ENCODE assay signal across 36 cellular contexts in genomic region chr4:163273922-163274321, GRCh38. TPM values are rescaled to one million over a fixed set of nuclear protein-coding genes. Genes with fewer than 3 reads are reported as not detected.
"Had no signal": no experiment of that assay in that cellular context is flagged by ENCODE, and none has a peak within 500 bp of the region (broad histone marks: within the 10 kb centered on the region; RNA-seq: fewer than 3 reads in every experiment).

No MANE protein-coding gene starts in this region.

- H3K27ac Mint-ChIP-seq: activated CD4-positive, alpha-beta memory T cell treated with anti-CD3 and anti-CD28 coated beads, Interleukin-2, amount 10 ng/mL, durations not matched to agents 7 days and 5 days; activated CD4-positive, alpha-beta T cell treated with anti-CD3 and anti-CD28 coated beads for 36 hours; activated CD4-positive, alpha-beta T cell treated with anti-CD3 and anti-CD28 coated beads, Interleukin-2, amount 10 ng/mL, durations not matched to agents 7 days and 5 days; activated CD8-positive, alpha-beta memory T cell treated with anti-CD3 and anti-CD28 coated beads, Interleukin-2, amount 10 ng/mL, durations not matched to agents 7 days and 5 days; activated CD8-positive, alpha-beta T cell treated with anti-CD3 and anti-CD28 coated beads, Interleukin-2, amount 10 ng/mL, durations not matched to agents 7 days and 5 days; activated naive CD4-positive, alpha-beta T cell treated with anti-CD3 and anti-CD28 coated beads for 36 hours; activated naive CD4-positive, alpha-beta T cell treated with anti-CD3 and anti-CD28 coated beads, Interleukin-2, amount 50 U/mL, for 72 hours; activated naive CD8-positive, alpha-beta T cell treated with anti-CD3 and anti-CD28 coated beads for 36 hours; activated T-cell treated with anti-CD3 and anti-CD28 coated beads, Interleukin-2, amount 50 U/mL, for 24 hours; activated T-helper 17 cell treated with anti-CD3 and anti-CD28 coated beads, Interleukin-2, amount 50 U/mL, for 72 hours; T-helper 1 cell treated with Interleukin-12 subunit alpha and Interleukin-12 subunit beta and Interleukin-4 antibody, amounts not matched to agents 30 μg/mL and 1 μg/mL, for 36 hours; T-helper 2 cell treated with Interferon-gamma antibody and Interleukin-4, amounts not matched to agents 5 μg/mL and 100 μg/mL, for 36 hours had no signal

- ATAC-seq: activated CD4-positive, alpha-beta T cell treated with anti-CD3 and anti-CD28 coated beads for 36 hours; activated CD4-positive, CD25-positive, alpha-beta regulatory T cell treated with anti-CD3 and anti-CD28 coated beads, Interleukin-2, amount 50 U/mL, for 24 hours; activated CD8-positive, alpha-beta memory T cell treated with anti-CD3 and anti-CD28 coated beads, Interleukin-2, amount 10 ng/mL, durations not matched to agents 7 days and 5 days; activated CD8-positive, alpha-beta T cell treated with anti-CD3 and anti-CD28 coated beads, Interleukin-2, amount 10 ng/mL, durations not matched to agents 7 days and 5 days; activated naive CD4-positive, alpha-beta T cell treated with anti-CD3 and anti-CD28 coated beads, Interleukin-2, amount 50 U/mL, for 72 hours; activated T-helper 17 cell treated with anti-CD3 and anti-CD28 coated beads, Interleukin-2, amount 50 U/mL, for 72 hours; body of pancreas had no signal

- H3K27me3 ChIP-seq: adrenal gland, body of pancreas, brain microvascular endothelial cell, breast epithelium had no signal

- DNase-seq: activated CD4-positive, alpha-beta memory T cell treated with anti-CD3 and anti-CD28 coated beads, Interleukin-2, amount 10 ng/mL, durations not matched to agents 7 days and 5 days; activated CD4-positive, alpha-beta T cell treated with anti-CD3 and anti-CD28 coated beads for 1 hour; activated CD4-positive, alpha-beta T cell treated with anti-CD3 and anti-CD28 coated beads for 36 hours; activated CD4-positive, alpha-beta T cell treated with anti-CD3 and anti-CD28 coated beads for 48 hours; activated CD4-positive, alpha-beta T cell treated with anti-CD3 and anti-CD28 coated beads, Interleukin-2, amount 10 ng/mL, durations not matched to agents 7 days and 5 days; activated CD4-positive, alpha-beta T cell treated with anti-CD3 and anti-CD28 coated beads, Interleukin-2, amount 50 U/mL, for 48 hours; activated CD4-positive, CD25-positive, alpha-beta regulatory T cell; activated CD8-positive, alpha-beta memory T cell treated with anti-CD3 and anti-CD28 coated beads for 24 hours; activated CD8-positive, alpha-beta memory T cell treated with anti-CD3 and anti-CD28 coated beads, Interleukin-2, amount 10 ng/mL, durations not matched to agents 7 days and 5 days; activated CD8-positive, alpha-beta memory T cell treated with anti-CD3 and anti-CD28 coated beads, Interleukin-2, amount 50 U/mL, for 48 hours; activated CD8-positive, alpha-beta T cell treated with anti-CD3 and anti-CD28 coated beads, Interleukin-2, amount 10 ng/mL, durations not matched to agents 7 days and 5 days; activated effector memory CD4-positive, alpha-beta T cell treated with anti-CD3 and anti-CD28 coated beads, Interleukin-2, amount 50 U/mL, for 16 hours; activated gamma-delta T cell treated with Interleukin-2 at 50 U/mL for 16 hours; activated naive CD4-positive, alpha-beta T cell; activated naive CD4-positive, alpha-beta T cell treated with anti-CD3 and anti-CD28 coated beads for 36 hours; activated naive CD4-positive, alpha-beta T cell treated with anti-CD3 and anti-CD28 coated beads, Interleukin-2, amount 50 U/mL, for 16 hours; activated naive CD8-positive, alpha-beta T cell treated with anti-CD3 and anti-CD28 coated beads for 36 hours; activated T-cell treated with anti-CD3 and anti-CD28 coated beads, Interleukin-2, amount 50 U/mL, for 24 hours; activated T-cell treated with anti-CD3 and anti-CD28 coated beads, Interleukin-2, amount 50 U/mL, for 48 hours; adrenal gland; amniotic stem cell; aorta; body of pancreas; brain microvascular endothelial cell; central memory CD4-positive, alpha-beta T cell; T-helper 1 cell; T-helper 2 cell; T-helper 9 cell had no signal

- H3K27me3 Mint-ChIP-seq: activated CD4-positive, alpha-beta memory T cell treated with anti-CD3 and anti-CD28 coated beads, Interleukin-2, amount 10 ng/mL, durations not matched to agents 7 days and 5 days; activated CD8-positive, alpha-beta memory T cell treated with anti-CD3 and anti-CD28 coated beads, Interleukin-2, amount 10 ng/mL, durations not matched to agents 7 days and 5 days had no signal

- H3K4me3 Mint-ChIP-seq: activated CD4-positive, alpha-beta memory T cell treated with anti-CD3 and anti-CD28 coated beads, Interleukin-2, amount 10 ng/mL, durations not matched to agents 7 days and 5 days; activated CD4-positive, alpha-beta T cell treated with anti-CD3 and anti-CD28 coated beads for 36 hours; activated CD4-positive, alpha-beta T cell treated with anti-CD3 and anti-CD28 coated beads, Interleukin-2, amount 10 ng/mL, durations not matched to agents 7 days and 5 days; activated CD8-positive, alpha-beta memory T cell treated with anti-CD3 and anti-CD28 coated beads, Interleukin-2, amount 10 ng/mL, durations not matched to agents 7 days and 5 days; activated CD8-positive, alpha-beta T cell treated with anti-CD3 and anti-CD28 coated beads, Interleukin-2, amount 10 ng/mL, durations not matched to agents 7 days and 5 days; activated naive CD4-positive, alpha-beta T cell treated with anti-CD3 and anti-CD28 coated beads for 36 hours; activated naive CD8-positive, alpha-beta T cell treated with anti-CD3 and anti-CD28 coated beads for 36 hours; activated T-cell treated with anti-CD3 and anti-CD28 coated beads, Interleukin-2, amount 50 U/mL, for 24 hours; activated T-helper 17 cell treated with anti-CD3 and anti-CD28 coated beads, Interleukin-2, amount 50 U/mL, for 72 hours; T-helper 1 cell treated with Interleukin-12 subunit alpha and Interleukin-12 subunit beta and Interleukin-4 antibody, amounts not matched to agents 30 μg/mL and 1 μg/mL, for 36 hours; T-helper 2 cell treated with Interferon-gamma antibody and Interleukin-4, amounts not matched to agents 5 μg/mL and 100 μg/mL, for 36 hours had no signal

- FAIRE-seq: astrocyte had no signal

- H3K4me3 ChIP-seq: adrenal gland, body of pancreas, breast epithelium had no signal

- H3K27ac ChIP-seq: adrenal gland, body of pancreas, brain microvascular endothelial cell, breast epithelium, VCaP had no signal

- H3K36me3 ChIP-seq: adrenal gland, brain microvascular endothelial cell, breast epithelium had no signal

- H3K9me3 ChIP-seq: adrenal gland, body of pancreas, breast epithelium had no signal

- H3K4me1 Mint-ChIP-seq: activated CD4-positive, alpha-beta memory T cell treated with anti-CD3 and anti-CD28 coated beads, Interleukin-2, amount 10 ng/mL, durations not matched to agents 7 days and 5 days; activated CD4-positive, alpha-beta T cell treated with anti-CD3 and anti-CD28 coated beads for 36 hours; activated CD4-positive, alpha-beta T cell treated with anti-CD3 and anti-CD28 coated beads, Interleukin-2, amount 10 ng/mL, durations not matched to agents 7 days and 5 days; activated CD8-positive, alpha-beta memory T cell treated with anti-CD3 and anti-CD28 coated beads, Interleukin-2, amount 10 ng/mL, durations not matched to agents 7 days and 5 days; activated naive CD8-positive, alpha-beta T cell treated with anti-CD3 and anti-CD28 coated beads for 36 hours; activated T-helper 17 cell treated with anti-CD3 and anti-CD28 coated beads, Interleukin-2, amount 50 U/mL, for 72 hours had no signal

- H3K36me3 Mint-ChIP-seq: activated CD8-positive, alpha-beta memory T cell treated with anti-CD3 and anti-CD28 coated beads, Interleukin-2, amount 10 ng/mL, durations not matched to agents 7 days and 5 days; activated naive CD4-positive, alpha-beta T cell treated with anti-CD3 and anti-CD28 coated beads, Interleukin-2, amount 50 U/mL, for 72 hours; activated naive CD8-positive, alpha-beta T cell treated with anti-CD3 and anti-CD28 coated beads for 36 hours had no signal

- H3K4me1 ChIP-seq: adrenal gland, body of pancreas, breast epithelium had no signal

- H3K9me3 Mint-ChIP-seq: activated CD4-positive, alpha-beta memory T cell treated with anti-CD3 and anti-CD28 coated beads, Interleukin-2, amount 10 ng/mL, durations not matched to agents 7 days and 5 days; activated CD4-positive, alpha-beta T cell treated with anti-CD3 and anti-CD28 coated beads, Interleukin-2, amount 10 ng/mL, durations not matched to agents 7 days and 5 days; activated naive CD4-positive, alpha-beta T cell treated with anti-CD3 and anti-CD28 coated beads for 36 hours; activated naive CD4-positive, alpha-beta T cell treated with anti-CD3 and anti-CD28 coated beads, Interleukin-2, amount 50 U/mL, for 72 hours; activated naive CD8-positive, alpha-beta T cell treated with anti-CD3 and anti-CD28 coated beads for 36 hours; activated T-cell treated with anti-CD3 and anti-CD28 coated beads, Interleukin-2, amount 50 U/mL, for 24 hours; activated T-helper 17 cell treated with anti-CD3 and anti-CD28 coated beads, Interleukin-2, amount 50 U/mL, for 72 hours; T-helper 1 cell treated with Interleukin-12 subunit alpha and Interleukin-12 subunit beta and Interleukin-4 antibody, amounts not matched to agents 30 μg/mL and 1 μg/mL, for 36 hours; T-helper 2 cell treated with Interferon-gamma antibody and Interleukin-4, amounts not matched to agents 5 μg/mL and 100 μg/mL, for 36 hours had no signal

RNA-seq across cellular contexts. Expression of gene NPY1R, which starts 58.5 kb away (rescaled TPM):
- total RNA-seq: activated CD4-positive, alpha-beta memory T cell treated with anti-CD3 and anti-CD28 coated beads, Interleukin-2, amount 10 ng/mL, durations not matched to agents 7 days and 5 days; activated CD4-positive, alpha-beta T cell treated with anti-CD3 and anti-CD28 coated beads for 36 hours; activated CD4-positive, alpha-beta T cell treated with anti-CD3 and anti-CD28 coated beads, Interleukin-2, amount 10 ng/mL, durations not matched to agents 7 days and 5 days; activated CD8-positive, alpha-beta memory T cell treated with anti-CD3 and anti-CD28 coated beads, Interleukin-2, amount 10 ng/mL, durations not matched to agents 7 days and 5 days; activated CD8-positive, alpha-beta T cell treated with anti-CD3 and anti-CD28 coated beads, Interleukin-2, amount 10 ng/mL, durations not matched to agents 7 days and 5 days; activated naive CD4-positive, alpha-beta T cell treated with anti-CD3 and anti-CD28 coated beads for 36 hours; activated naive CD4-positive, alpha-beta T cell treated with anti-CD3 and anti-CD28 coated beads, Interleukin-2, amount 50 U/mL, for 72 hours; activated naive CD8-positive, alpha-beta T cell treated with anti-CD3 and anti-CD28 coated beads for 36 hours; activated T-helper 17 cell treated with anti-CD3 and anti-CD28 coated beads, Interleukin-2, amount 50 U/mL, for 72 hours had no signal
